Comparison of ENCODE assay signal across 1 cellular context in genomic region chr19:40217027-40217810, GRCh38.
TF ChIP-seq lines count a peak whose summit lies in the region.

No MANE protein-coding gene starts in this region.

TF ChIP-seq in HEK293, 187 proteins besides CTCF, POLR2A, EP300 and RAD21 (continued from another document and continues in another):
- no peak for TF ChIP-seq ZBTB11 (tag by site-specific recombination; conservative IDR thresholded peaks at IDR 0.05; ENCODE audit: low read depth)
- TF ChIP-seq ZNF391 (tag by site-specific recombination; IDR thresholded peaks at IDR 0.05; ENCODE audit: borderline replicate concordance, low read depth), result peak; percentile 19; the same call in 1 of the 2 replicates
- TF ChIP-seq ZNF302 (tag by site-specific recombination; IDR thresholded peaks at IDR 0.05; ENCODE audit: low read depth), result no peak
- no peak for TF ChIP-seq ZNF830 (tag by site-specific recombination; IDR thresholded peaks at IDR 0.05; ENCODE audit: low read depth)
- no peak for TF ChIP-seq ZNF423 (tag by site-specific recombination; IDR thresholded peaks at IDR 0.05)
- TF ChIP-seq ZNF571 (tag by site-specific recombination; IDR thresholded peaks at IDR 0.05), result no peak
- no peak for TF ChIP-seq ZFP3 (tag by site-specific recombination; IDR thresholded peaks at IDR 0.05; ENCODE audit: low read depth)
- TF ChIP-seq HOXA7 (CRISPR knock-in tag; IDR thresholded peaks at IDR 0.05; ENCODE audit: borderline replicate concordance), result no peak
- TF ChIP-seq ZFP69B (tag by site-specific recombination; IDR thresholded peaks at IDR 0.05), result no peak
- TF ChIP-seq HOXC10 (CRISPR knock-in tag; IDR thresholded peaks at IDR 0.05), result no peak
- TF ChIP-seq TRIM28 (IDR thresholded peaks at IDR 0.05; ENCODE audit: borderline replicate concordance, low read length), result no peak
- peak; percentile 34 for TF ChIP-seq GLIS1 (tag by site-specific recombination; IDR thresholded peaks at IDR 0.05)
- no peak for TF ChIP-seq ZNF155 (tag by site-specific recombination; IDR thresholded peaks at IDR 0.05)
- peak; percentile 65 for TF ChIP-seq ZNF501 (tag by site-specific recombination; IDR thresholded peaks at IDR 0.05)
- peak; percentile 37; the same call in 1 of the 2 replicates for TF ChIP-seq ZNF76 (tag by site-specific recombination; IDR thresholded peaks at IDR 0.05; ENCODE audit: borderline replicate concordance, low read depth)
- TF ChIP-seq ZNF692 (tag by site-specific recombination; IDR thresholded peaks at IDR 0.05), result no peak; the same call in 1 of the 2 replicates
- no peak for TF ChIP-seq ZNF48 (tag by site-specific recombination; IDR thresholded peaks at IDR 0.05)
- no peak for TF ChIP-seq OVOL3 (tag by site-specific recombination; IDR thresholded peaks at IDR 0.05)
- TF ChIP-seq ZSCAN4 (tag by site-specific recombination; IDR thresholded peaks at IDR 0.05), result no peak
- peak; percentile 98 for TF ChIP-seq ZNF335 (tag by site-specific recombination; conservative IDR thresholded peaks at IDR 0.05)
- no peak for TF ChIP-seq OSR2 (tag by site-specific recombination; IDR thresholded peaks at IDR 0.05)
- no peak for TF ChIP-seq ZSCAN16 (tag by site-specific recombination; IDR thresholded peaks at IDR 0.05)
- no peak for TF ChIP-seq ZNF704 (tag by site-specific recombination; IDR thresholded peaks at IDR 0.05)
- TF ChIP-seq HIC1 (tag by site-specific recombination; IDR thresholded peaks at IDR 0.05), result peak; percentile 75
- no peak for TF ChIP-seq ZNF214 (tag by site-specific recombination; IDR thresholded peaks at IDR 0.05; ENCODE audit: borderline replicate concordance)
- peak; percentile 69; the same call in 1 of the 2 replicates for TF ChIP-seq SP2 (tag by site-specific recombination; IDR thresholded peaks at IDR 0.05)
- no peak for TF ChIP-seq ZNF785 (tag by site-specific recombination; IDR thresholded peaks at IDR 0.05)
- no peak for TF ChIP-seq ZNF324 (tag by site-specific recombination; IDR thresholded peaks at IDR 0.05)
- no peak for TF ChIP-seq SETDB1 (IDR thresholded peaks at IDR 0.05; ENCODE audit: insufficient read length, low read length)
- TF ChIP-seq SCRT2 (tag by site-specific recombination; IDR thresholded peaks at IDR 0.05), result peak; percentile 77
- no peak for TF ChIP-seq GLI4 (tag by site-specific recombination; IDR thresholded peaks at IDR 0.05)
- 0 out of 2 replicates have a peak, but pooled peaks have one; percentile 12 for TF ChIP-seq EGR2 (tag by site-specific recombination; IDR thresholded peaks at IDR 0.05; ENCODE audit: low read depth)
- TF ChIP-seq ZNF223 (tag by site-specific recombination; IDR thresholded peaks at IDR 0.05), result no peak
- TF ChIP-seq SALL2 (tag by site-specific recombination; IDR thresholded peaks at IDR 0.05; ENCODE audit: borderline replicate concordance), result no peak
- TF ChIP-seq ZNF664 (tag by site-specific recombination; IDR thresholded peaks at IDR 0.05), result no peak
- peak; percentile 78; the same call in 1 of the 2 replicates for TF ChIP-seq KLF8 (tag by site-specific recombination; IDR thresholded peaks at IDR 0.05)
- TF ChIP-seq ZBTB1 (tag by site-specific recombination; IDR thresholded peaks at IDR 0.05), result no peak
- no peak for TF ChIP-seq ZNF488 (tag by site-specific recombination; IDR thresholded peaks at IDR 0.05)
- 0 out of 2 replicates have a peak, but pooled peaks have one; percentile 42 for TF ChIP-seq ZNF148 (tag by site-specific recombination; IDR thresholded peaks at IDR 0.05; ENCODE audit: borderline replicate concordance)
- TF ChIP-seq ZNF16 (tag by site-specific recombination; IDR thresholded peaks at IDR 0.05; ENCODE audit: low read depth), result no peak
- no peak for TF ChIP-seq ZNF561 (tag by site-specific recombination; IDR thresholded peaks at IDR 0.05; ENCODE audit: borderline replicate concordance)
- no peak for TF ChIP-seq ZNF776 (tag by site-specific recombination; IDR thresholded peaks at IDR 0.05; ENCODE audit: borderline replicate concordance)
- no peak for TF ChIP-seq ZNF121 (tag by site-specific recombination; IDR thresholded peaks at IDR 0.05)
- TF ChIP-seq KLF1 (tag by site-specific recombination; IDR thresholded peaks at IDR 0.05), result no peak
- no peak; the same call in 1 of the 2 replicates for TF ChIP-seq ZNF10 (tag by site-specific recombination; IDR thresholded peaks at IDR 0.05)
- TF ChIP-seq ZNF221 (tag by site-specific recombination; IDR thresholded peaks at IDR 0.05; ENCODE audit: borderline replicate concordance), result no peak
- TF ChIP-seq ZBTB48 (tag by site-specific recombination; IDR thresholded peaks at IDR 0.05), result peak; percentile 80
- peak; percentile 81 for TF ChIP-seq ZNF777 (tag by site-specific recombination; IDR thresholded peaks at IDR 0.05; ENCODE audit: borderline replicate concordance)
- TF ChIP-seq ZNF701 (tag by site-specific recombination; IDR thresholded peaks at IDR 0.05), result no peak
- TF ChIP-seq ZNF677 (tag by site-specific recombination; IDR thresholded peaks at IDR 0.05), result no peak
- TF ChIP-seq YY1 (tag by site-specific recombination; IDR thresholded peaks at IDR 0.05), result no peak
- TF ChIP-seq INSM2 (tag by site-specific recombination; IDR thresholded peaks at IDR 0.05), result no peak
- no peak; the same call in 1 of the 2 replicates for TF ChIP-seq WT1 (tag by site-specific recombination; IDR thresholded peaks at IDR 0.05)
- TF ChIP-seq ZNF133 (tag by site-specific recombination; IDR thresholded peaks at IDR 0.05), result no peak
- no peak for TF ChIP-seq ZNF211 (tag by site-specific recombination; IDR thresholded peaks at IDR 0.05; ENCODE audit: low read depth)
- TF ChIP-seq ZNF169 (tag by site-specific recombination; IDR thresholded peaks at IDR 0.05), result no peak
- TF ChIP-seq ZNF843 (tag by site-specific recombination; IDR thresholded peaks at IDR 0.05), result no peak
- TF ChIP-seq SP7 (tag by site-specific recombination; IDR thresholded peaks at IDR 0.05), result peak; percentile 74; the same call in 1 of the 2 replicates
- TF ChIP-seq ZNF610 (tag by site-specific recombination; IDR thresholded peaks at IDR 0.05; ENCODE audit: borderline replicate concordance), result no peak
- TF ChIP-seq KLF7 (tag by site-specific recombination; IDR thresholded peaks at IDR 0.05; ENCODE audit: borderline replicate concordance), result no peak
